ENCODE assay signal across 15 cellular contexts in genomic region chr1:226725870-226726212, GRCh38. TPM values are rescaled to one million over a fixed set of nuclear protein-coding genes. Genes with fewer than 3 reads are reported as not detected.
DNase-seq lines count a peak whose midpoint lies in the region; ATAC-seq and TF ChIP-seq lines count a peak whose summit lies in the region.
"Had no signal": no experiment of that assay in that cellular context is flagged by ENCODE, and none has a peak within 500 bp of the region (broad histone marks: within the 10 kb centered on the region; RNA-seq: fewer than 3 reads in every experiment).

No MANE protein-coding gene starts in this region.

- H3K4me1 ChIP-seq in spleen (peaks cover 68 to 100% (median 90%) of the 10 kb centered on the region in 6 donors), tibial artery (peaks cover 0 to 22% (median 10%) of the 10 kb centered on the region in 4 donors)

- no peaks in the 10 kb centered on the region for H3K27me3 Mint-ChIP-seq in activated CD4-positive, alpha-beta T cell treated with anti-CD3 and anti-CD28 coated beads, Interleukin-2, amount 10 ng/mL, durations not matched to agents 7 days and 5 days
- no peaks in the 10 kb centered on the region for H3K27me3 Mint-ChIP-seq in WTC11 (ENCODE audit: low read depth)

- H3K27ac Mint-ChIP-seq in activated CD4-positive, alpha-beta T cell treated with anti-CD3 and anti-CD28 coated beads, Interleukin-2, amount 10 ng/mL, durations not matched to agents 7 days and 5 days, result peak overlapping the region; percentile 76
- H3K27ac Mint-ChIP-seq in WTC11, result peak overlapping the region; percentile 30; the same call in 1 of the 2 replicates

- TF ChIP-seq POLR2A in spleen (IDR thresholded peaks at IDR 0.05), result no peak

- DNase-seq in activated CD4-positive, alpha-beta T cell treated with anti-CD3 and anti-CD28 coated beads, Interleukin-2, amount 10 ng/mL, durations not matched to agents 7 days and 5 days, result no peak
- no peak for DNase-seq in activated CD4-positive, alpha-beta T cell treated with anti-CD3 and anti-CD28 coated beads, Interleukin-2, amount 50 U/mL, for 1 hour
- DNase-seq in WTC11 (ENCODE audit: low spot score), result no peak
- DNase-seq in dorsolateral prefrontal cortex, result no peak
- DNase-seq in spleen, result no peak
- no peak for DNase-seq in AG08395 (ENCODE audit: low spot score)
- no peak for DNase-seq in DMS153 treated with DMSO at 0.1 percent for 48 hours (lab: John Stamatoyannopoulos, UW; ENCODE audit: unreplicated experiment)
- no peak for DNase-seq in tibial artery
- DNase-seq: amniotic stem cell, Calu3, cortex of kidney, left colon, MV-4-11 had no signal

- WGBS in spleen, 5 donors, result 67 to 84% (median 73%) methylated on average over 4 of the region's 4 CpGs

- H3K36me3 ChIP-seq in spleen, result peaks cover 0 to 85% (median 6%) of the 10 kb centered on the region in 6 donors
- H3K36me3 ChIP-seq in tibial artery, result peaks cover 0 to 6% (median 6%) of the 10 kb centered on the region in 3 donors

- peak overlapping the region in 44 of 59 donors; percentile 3 to 100 (median 70) for H3K27ac ChIP-seq in dorsolateral prefrontal cortex
- peak overlapping the region in 6 of 8 donors; percentile 51 to 97 (median 76) for H3K27ac ChIP-seq in spleen
- H3K27ac ChIP-seq in tibial artery, result no peak overlapping the region
- H3K27ac ChIP-seq: hepatocyte, RWPE1 had no signal

- intact Hi-C loops in dorsolateral prefrontal cortex (cut with DNase I), result no loop called here
- intact Hi-C loops in spleen (cut with DNase I; ENCODE audit: low total_unique reads), result no loop called here
- intact Hi-C loops in tibial artery (cut with DNase I; ENCODE audit: low total_unique reads), result no loop called here

- H3K4me1 Mint-ChIP-seq in activated CD4-positive, alpha-beta T cell treated with anti-CD3 and anti-CD28 coated beads, Interleukin-2, amount 10 ng/mL, durations not matched to agents 7 days and 5 days, result peaks cover 94% of the 10 kb centered on the region
- H3K4me1 Mint-ChIP-seq in WTC11, result peaks cover 70% of the 10 kb centered on the region

- H3K4me3 ChIP-seq in dorsolateral prefrontal cortex (peak overlapping the region in 10 of 59 donors; percentile 2 to 27 (median 11)), spleen (no peak overlapping the region), tibial artery (no peak overlapping the region)
- H3K4me3 ChIP-seq: hepatocyte had no signal

- no peak for ATAC-seq in WTC11
- ATAC-seq: left colon had no signal

- peaks cover 87% of the 10 kb centered on the region for H3K36me3 Mint-ChIP-seq in activated CD4-positive, alpha-beta T cell treated with anti-CD3 and anti-CD28 coated beads, Interleukin-2, amount 10 ng/mL, durations not matched to agents 7 days and 5 days (ENCODE audit: low read depth)
- H3K36me3 Mint-ChIP-seq in WTC11, result no peaks in the 10 kb centered on the region

- TF ChIP-seq CTCF in WTC11 (IDR thresholded peaks at IDR 0.05) (no peak), dorsolateral prefrontal cortex (IDR thresholded peaks at IDR 0.05 in 54 of 56, conservative IDR thresholded peaks at IDR 0.05 in 2 of 56; ENCODE audit: low read depth in 1 of 56, partially characterized antibody in 56 of 56) (no peak), spleen (IDR thresholded peaks at IDR 0.05 in 8 of 11, conservative IDR thresholded peaks at IDR 0.05 in 3 of 11) (no peak), tibial artery (IDR thresholded peaks at IDR 0.05) (no peak)

- H3K9me3 Mint-ChIP-seq in activated CD4-positive, alpha-beta T cell treated with anti-CD3 and anti-CD28 coated beads, Interleukin-2, amount 10 ng/mL, durations not matched to agents 7 days and 5 days, result no peaks in the 10 kb centered on the region
- no peaks in the 10 kb centered on the region for H3K9me3 Mint-ChIP-seq in WTC11

- POLR2A ChIA-PET in activated CD4-positive, alpha-beta T cell treated with anti-CD3 and anti-CD28 coated beads, Interleukin-2, amount 10 ng/mL, durations not matched to agents 7 days and 5 days (lab: Charles Lee), result interaction anchor here (0.6 kb wide), 1 partner anchor 96 kb away, joined by 13 read pairs; no protein-coding TSS in a partner anchor
- POLR2A ChIA-PET in WTC11 (lab: Charles Lee), result no interaction called here

- H3K27me3 ChIP-seq in dorsolateral prefrontal cortex (no peaks in the 10 kb centered on the region), spleen (replicated peaks in 1 of 7) (no peaks in the 10 kb centered on the region), tibial artery (no peaks in the 10 kb centered on the region)
- H3K27me3 ChIP-seq: hepatocyte had no signal

- H3K4me3 Mint-ChIP-seq in activated CD4-positive, alpha-beta T cell treated with anti-CD3 and anti-CD28 coated beads, Interleukin-2, amount 10 ng/mL, durations not matched to agents 7 days and 5 days, result peak overlapping the region; percentile 38
- no peak overlapping the region for H3K4me3 Mint-ChIP-seq in WTC11

- CTCF ChIA-PET in activated CD4-positive, alpha-beta T cell treated with anti-CD3 and anti-CD28 coated beads, Interleukin-2, amount 10 ng/mL, durations not matched to agents 7 days and 5 days (lab: Charles Lee), result interaction anchor here (1.0 to 1.5 kb wide), 3 partner anchors 12 to 99 kb away, joined by 4 to 8 read pairs (median 4); no protein-coding TSS in a partner anchor
- CTCF ChIA-PET in WTC11 (lab: Charles Lee), result no interaction called here

- no peaks in the 10 kb centered on the region for H3K9me3 ChIP-seq in spleen
- no peaks in the 10 kb centered on the region for H3K9me3 ChIP-seq in tibial artery

TF ChIP-seq in WTC11, 78 proteins besides CTCF, POLR2A, EP300 and RAD21:
- TF ChIP-seq ZNF219 (CRISPR knock-in tag; IDR thresholded peaks at IDR 0.05; ENCODE audit: borderline replicate concordance) (no peak), ZNF416 (CRISPR knock-in tag; IDR thresholded peaks at IDR 0.05) (no peak), CREB1 (CRISPR knock-in tag; IDR thresholded peaks at IDR 0.05) (no peak)
TF ChIP-seq in WTC11: peak in this region for 0.

RNA-seq across cellular contexts. Expression of gene ITPKB, which starts 13.2 kb away (rescaled TPM):
- total RNA-seq in activated CD4-positive, alpha-beta T cell treated with anti-CD3 and anti-CD28 coated beads, Interleukin-2, amount 10 ng/mL, durations not matched to agents 7 days and 5 days, result 10 to 100 TPM; 61.1 to 64.0 TPM
- 13.1 to 15.6 TPM (median 13.5 TPM) in 3 replicates for total RNA-seq in WTC11 (2021)
- 100 to 1,000 TPM in 108 of 120 experiments, 10 to 100 TPM in 12; 68.5 to 431 (median 142) TPM for total RNA-seq in dorsolateral prefrontal cortex
- total RNA-seq in spleen, result 10 to 100 TPM; 51.1 to 74.6 (median 68.2) TPM
- polyA plus RNA-seq in spleen, result 10 to 100 TPM in 2 of 3 donors, 1 to 10 TPM in 1; 8.5 to 24.4 (median 11.8) TPM

Comparison
In these comparisons a context has a peak if more than half of its experiments do, and no peak if none do; other contexts are left out.
1. H3K27ac ChIP-seq: peak in dorsolateral prefrontal cortex (44 of 59) and spleen (6 of 8); none in tibial artery (0 of 2).